16 cellular contexts compared by ENCODE assay signal in the genomic region with DNA sequence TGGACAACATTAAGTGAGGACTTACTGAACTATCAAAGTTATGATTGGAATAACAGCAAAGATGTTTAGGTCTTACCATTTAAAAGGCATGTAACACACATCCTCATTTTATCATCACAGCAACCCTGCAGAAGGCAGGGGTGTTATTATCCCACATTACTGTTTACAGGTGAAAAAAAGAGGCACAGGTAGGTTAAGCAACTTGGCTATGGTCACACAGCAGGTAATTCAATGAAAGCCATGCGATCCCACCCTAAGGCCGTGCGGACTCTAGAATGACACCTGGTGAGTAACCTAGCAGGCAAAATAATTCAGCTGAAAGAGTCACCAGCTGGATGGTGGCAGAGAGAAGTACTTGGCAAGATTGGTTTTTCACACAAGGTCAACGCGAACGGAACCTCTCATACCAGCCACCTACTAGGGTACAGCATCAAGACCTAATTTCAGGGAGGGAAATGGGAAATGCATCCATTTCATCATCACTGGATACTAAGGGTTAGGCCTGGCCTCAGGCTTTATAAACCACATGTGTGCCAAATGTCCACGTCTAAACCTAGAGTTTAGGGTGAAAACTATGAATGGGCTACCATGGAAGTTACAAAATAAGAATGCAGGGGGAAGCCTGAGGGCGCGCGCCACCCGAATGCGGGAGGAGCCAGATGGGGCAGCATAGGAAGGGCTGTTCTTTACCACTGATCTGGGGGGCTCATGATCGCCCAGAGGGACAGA.
DNase-seq lines count a peak whose midpoint lies in the region; ATAC-seq, FAIRE-seq and TF ChIP-seq lines count a peak whose summit lies in the region.
"Had no signal": no experiment of that assay in that cellular context is flagged by ENCODE, and none has a peak within 500 bp of the region (broad histone marks: within the 10 kb centered on the region; RNA-seq: fewer than 3 reads in every experiment).

No MANE protein-coding gene starts in this region.

- peak overlapping the region; percentile 74 for H3K9ac ChIP-seq in GM23248
- H3K9ac ChIP-seq in H1 (replicated peaks in 1 of 4; ENCODE audit: extremely low read depth in 1 of 4, low read depth in 3 of 4, low read length in 3 of 4): no peak overlapping the region
- H3K9ac ChIP-seq in trophoblast cell (ENCODE audit: low read length): no peak overlapping the region

- H3K27me3 Mint-ChIP-seq in activated CD8-positive, alpha-beta memory T cell treated with anti-CD3 and anti-CD28 coated beads, Interleukin-2, amount 10 ng/mL, durations not matched to agents 7 days and 5 days: no peaks in the 10 kb centered on the region
- H3K27me3 Mint-ChIP-seq: activated CD4-positive, alpha-beta T cell treated with anti-CD3 and anti-CD28 coated beads, Interleukin-2, amount 10 ng/mL, durations not matched to agents 7 days and 5 days; B cell had no signal

- no peak overlapping the region for H3K23ac ChIP-seq in H1 (ENCODE audit: insufficient read length)
- no peak overlapping the region for H3K23ac ChIP-seq in trophoblast cell (ENCODE audit: low read length)

- H3K27ac ChIP-seq in GM23248 (peak overlapping the region; percentile 97), H1 (ENCODE audit: low read depth, low read length) (no peak overlapping the region), trophoblast cell (ENCODE audit: low read depth, low read length) (peak overlapping the region; percentile 66)

- no peak for TF ChIP-seq EP300 in H1 (IDR thresholded peaks at IDR 0.05; ENCODE audit: borderline replicate concordance in 1 of 2, low read depth in 2 of 2, low read length in 2 of 2)

- H2BK12ac ChIP-seq in H1 (ENCODE audit: low read depth, low read length) (no peak overlapping the region), trophoblast cell (ENCODE audit: low read length) (no peak overlapping the region)

- no peak overlapping the region for H4K5ac ChIP-seq in H1 (ENCODE audit: insufficient read length, low read depth, low read length)

- in situ Hi-C loops in GM23248 (cut with MboI): loop anchor here (10.0 kb wide), 1 partner anchor 247 kb away; the partner anchor contains the start of gene NBL1
- in situ Hi-C loops in GM13977 (cut with MboI; ENCODE audit: low pct_unique_long_range_greater_than_20kb, low sequenced_read_pairs, unreplicated experiment): loop anchor here (25.0 kb wide), 1 partner anchor 190 kb away; a partner anchor contains a TSS

- no peak for FAIRE-seq in H1 (lab: Jason Lieb, UNC)

- H3K4me1 Mint-ChIP-seq in activated CD8-positive, alpha-beta memory T cell treated with anti-CD3 and anti-CD28 coated beads, Interleukin-2, amount 10 ng/mL, durations not matched to agents 7 days and 5 days: peaks cover 28% of the 10 kb centered on the region

- H3K4ac ChIP-seq in H1 (replicated peaks; ENCODE audit: insufficient read length, low read depth, low read length): no peak overlapping the region
- peak overlapping the region; percentile 9 for H3K4ac ChIP-seq in trophoblast cell (ENCODE audit: low read depth, low read length)

- H3K4me2 ChIP-seq in GM23248 (ENCODE audit: unreplicated experiment): peak overlapping the region; percentile 29
- no peak overlapping the region for H3K4me2 ChIP-seq in H1 (ENCODE audit: insufficient read depth in 1 of 2, low read depth in 2 of 2, low read length in 2 of 2)
- H3K4me2 ChIP-seq in trophoblast cell (ENCODE audit: low read length): no peak overlapping the region

- no peak for TF ChIP-seq RAD21 in H1 (IDR thresholded peaks at IDR 0.05 in 1 of 2, conservative IDR thresholded peaks at IDR 0.05 in 1 of 2; ENCODE audit: low read depth in 2 of 2, low read length in 2 of 2)

- H3K27me3 ChIP-seq in GM23248 (replicated peaks; ENCODE audit: insufficient read depth): no peaks in the 10 kb centered on the region
- no peaks in the 10 kb centered on the region for H3K27me3 ChIP-seq in H1 (replicated peaks in 1 of 4; ENCODE audit: control insufficient read depth in 3 of 4, extremely low read depth in 1 of 4, insufficient read depth in 3 of 4, low read length in 3 of 4)
- no peaks in the 10 kb centered on the region for H3K27me3 ChIP-seq in trophoblast cell (ENCODE audit: insufficient read depth, low read length)
- H3K27me3 ChIP-seq: MG63 had no signal

- H3K79me1 ChIP-seq in H1 (ENCODE audit: low read depth, low read length): peaks cover 26% of the 10 kb centered on the region; the same call in 1 of the 2 replicates
- peaks cover 6% of the 10 kb centered on the region for H3K79me1 ChIP-seq in trophoblast cell (ENCODE audit: low read length)

- no peak overlapping the region for H4K12ac ChIP-seq in trophoblast cell (ENCODE audit: low read depth, low read length)

- H3K4me1 ChIP-seq in GM23248 (ENCODE audit: insufficient read depth) (peaks cover 67% of the 10 kb centered on the region), H1 (replicated peaks in 1 of 4; ENCODE audit: control insufficient read depth in 3 of 4, insufficient read depth in 4 of 4, low read length in 3 of 4) (peaks cover 16 to 25% (median 23%) of the 10 kb centered on the region in 4 experiments), trophoblast cell (ENCODE audit: control insufficient read depth in 1 of 2, insufficient read depth in 2 of 2, low read length in 2 of 2) (peaks cover 44 to 49% of the 10 kb centered on the region in 2 experiments)

- no peak overlapping the region for H3K27ac Mint-ChIP-seq in activated CD8-positive, alpha-beta memory T cell treated with anti-CD3 and anti-CD28 coated beads, Interleukin-2, amount 10 ng/mL, durations not matched to agents 7 days and 5 days
- H3K27ac Mint-ChIP-seq: activated CD4-positive, alpha-beta T cell treated with anti-CD3 and anti-CD28 coated beads, Interleukin-2, amount 10 ng/mL, durations not matched to agents 7 days and 5 days; B cell had no signal

- H2BK15ac ChIP-seq in H1 (ENCODE audit: low read length): no peak overlapping the region

- no peak overlapping the region for H2AK5ac ChIP-seq in H1 (ENCODE audit: low read depth, low read length)
- H2AK5ac ChIP-seq in trophoblast cell (ENCODE audit: low read length): no peak overlapping the region

- H3K14ac ChIP-seq in H1 (ENCODE audit: insufficient read length) (no peak overlapping the region), trophoblast cell (ENCODE audit: low read length) (no peak overlapping the region)

- TF ChIP-seq POLR2A in H1 (IDR thresholded peaks at IDR 0.05; ENCODE audit: control extremely low read depth in 1 of 2, low read depth in 2 of 2, low read length in 2 of 2): no peak

- H3K4me3 Mint-ChIP-seq in activated CD8-positive, alpha-beta memory T cell treated with anti-CD3 and anti-CD28 coated beads, Interleukin-2, amount 10 ng/mL, durations not matched to agents 7 days and 5 days: no peak overlapping the region
- H3K4me3 Mint-ChIP-seq: activated CD4-positive, alpha-beta T cell treated with anti-CD3 and anti-CD28 coated beads, Interleukin-2, amount 10 ng/mL, durations not matched to agents 7 days and 5 days; B cell; nephron had no signal

- peak; percentile 11 for DNase-seq in CD1c-positive myeloid dendritic cell (ENCODE audit: extremely low spot score)
- peak; percentile 38 for DNase-seq in GM23248
- no peak for DNase-seq in H1 (ENCODE audit: low read depth in 1 of 2, low spot score in 2 of 2)
- no peak for DNase-seq in trophoblast cell
- no peak for DNase-seq in GM13977 (ENCODE audit: low spot score)
- no peak for DNase-seq in NCI-H2081 (lab: John Stamatoyannopoulos, UW)
- DNase-seq in NCI-H2196 (lab: John Stamatoyannopoulos, UW; ENCODE audit: unreplicated experiment): no peak
- no peak for DNase-seq in activated CD8-positive, alpha-beta memory T cell treated with anti-CD3 and anti-CD28 coated beads, Interleukin-2, amount 10 ng/mL, durations not matched to agents 7 days and 5 days
- DNase-seq: activated CD4-positive, alpha-beta T cell treated with anti-CD3 and anti-CD28 coated beads, Interleukin-2, amount 10 ng/mL, durations not matched to agents 7 days and 5 days; activated T-cell treated with anti-CD3 and anti-CD28 coated beads, Interleukin-2, amount 50 U/mL, for 72 hours; MG63; NCI-H187; NCI-H510A treated with DMSO at 0.1 percent for 48 hours had no signal

- no peak overlapping the region for H3K18ac ChIP-seq in H1 (ENCODE audit: extremely low read depth, low read length)
- peak overlapping the region; percentile 0 for H3K18ac ChIP-seq in trophoblast cell (ENCODE audit: low read length)

- no peak overlapping the region for H3K56ac ChIP-seq in H1 (replicated peaks; ENCODE audit: insufficient read length, low read depth, low read length)

- no peak overlapping the region for H2AFZ ChIP-seq in GM23248
- H2AFZ ChIP-seq in H1 (ENCODE audit: low read length): no peak overlapping the region
- H2AFZ ChIP-seq in trophoblast cell (ENCODE audit: insufficient read depth, low read length, poor library complexity): no peak overlapping the region

- H3K36me3 Mint-ChIP-seq in activated CD8-positive, alpha-beta memory T cell treated with anti-CD3 and anti-CD28 coated beads, Interleukin-2, amount 10 ng/mL, durations not matched to agents 7 days and 5 days: peaks cover 15% of the 10 kb centered on the region

- no peak for TF ChIP-seq CTCF in H1 (IDR thresholded peaks at IDR 0.05; ENCODE audit: control extremely low read depth in 1 of 3, insufficient read depth in 1 of 3, low read depth in 1 of 3, low read length in 3 of 3)
- no peak for TF ChIP-seq CTCF in GM13977 (IDR thresholded peaks at IDR 0.05; ENCODE audit: extremely low read depth, insufficient read depth, missing control alignments)

- POLR2A ChIA-PET in H1 (lab: Charles Lee; ENCODE audit: partially characterized antibody): no interaction called here

- no peak overlapping the region for H2BK20ac ChIP-seq in H1 (ENCODE audit: low read length)

- no peak for ATAC-seq in activated CD8-positive, alpha-beta memory T cell treated with anti-CD3 and anti-CD28 coated beads, Interleukin-2, amount 10 ng/mL, durations not matched to agents 7 days and 5 days

- H3K9me3 Mint-ChIP-seq in activated CD8-positive, alpha-beta memory T cell treated with anti-CD3 and anti-CD28 coated beads, Interleukin-2, amount 10 ng/mL, durations not matched to agents 7 days and 5 days (ENCODE audit: low read depth): no peaks in the 10 kb centered on the region
- H3K9me3 Mint-ChIP-seq: activated CD4-positive, alpha-beta T cell treated with anti-CD3 and anti-CD28 coated beads, Interleukin-2, amount 10 ng/mL, durations not matched to agents 7 days and 5 days; activated T-cell treated with anti-CD3 and anti-CD28 coated beads, Interleukin-2, amount 50 U/mL, for 72 hours; nephron had no signal

- H3K9me3 ChIP-seq in GM23248 (ENCODE audit: low read depth) (no peaks in the 10 kb centered on the region), H1 (ENCODE audit: insufficient read depth in 2 of 2, low read depth in 1 of 2, low read length in 1 of 2) (no peaks in the 10 kb centered on the region), trophoblast cell (ENCODE audit: insufficient read depth, low read depth, low read length) (no peaks in the 10 kb centered on the region)
- H3K9me3 ChIP-seq: MG63 had no signal

- H3K79me2 ChIP-seq in GM23248 (ENCODE audit: insufficient read depth) (peaks cover 92% of the 10 kb centered on the region), H1 (ENCODE audit: control insufficient read depth in 1 of 2, insufficient read depth in 2 of 2, low read length in 2 of 2) (peaks cover 0 to 88% of the 10 kb centered on the region in 2 experiments; a peak in 2 of 4 replicates), trophoblast cell (ENCODE audit: control insufficient read depth, insufficient read depth, low read length, poor library complexity) (peaks cover 7% of the 10 kb centered on the region)

- H4K91ac ChIP-seq in H1 (replicated peaks; ENCODE audit: insufficient read length, low read length) (no peak overlapping the region), trophoblast cell (ENCODE audit: low read depth, low read length) (peak overlapping the region; percentile 17)

- no peaks in the 10 kb centered on the region for H4K20me1 ChIP-seq in GM23248 (ENCODE audit: insufficient read depth)
- H4K20me1 ChIP-seq in H1 (replicated peaks in 1 of 2; ENCODE audit: control insufficient read depth in 1 of 2, insufficient read depth in 2 of 2, low read length in 2 of 2): peaks cover 13 to 21% of the 10 kb centered on the region in 2 experiments

- H2BK120ac ChIP-seq in H1 (replicated peaks; ENCODE audit: low read depth, low read length) (no peak overlapping the region), trophoblast cell (ENCODE audit: insufficient read depth, low read length, poor library complexity) (no peak overlapping the region)

- H3K23me2 ChIP-seq in H1 (ENCODE audit: low read depth, low read length): no peaks in the 10 kb centered on the region

- H4K8ac ChIP-seq in H1 (ENCODE audit: extremely low read depth, insufficient read depth, low read length): no peak overlapping the region
- H4K8ac ChIP-seq in trophoblast cell (ENCODE audit: low read depth, low read length): no peak overlapping the region

- WGBS in GM23248 (ENCODE audit: low coverage in 1 of 2, low lambda C conversion rate in 2 of 2, missing lambda C conversion rate in 2 of 2), 2 experiments: 91% methylated on average over 13 of the region's 13 CpGs
- 90% methylated on average over 13 of the region's 13 CpGs; no CpG with 5 or more reads in 1 of the 2 experiments for WGBS in H1 (ENCODE audit: extremely low coverage in 1 of 2, insufficient coverage in 1 of 2, insufficient read length in 1 of 2, insufficient replicate concordance in 2 of 2, low coverage in 1 of 2, low lambda C conversion rate in 2 of 2, missing lambda C conversion rate in 1 of 2), 2 experiments
- no CpG with 5 or more reads among the region's 13 CpGs for WGBS in trophoblast cell (ENCODE audit: extremely low coverage, insufficient coverage, insufficient read length)

- H3K9me2 ChIP-seq in GM23248 (ENCODE audit: insufficient read depth): no peaks in the 10 kb centered on the region

- H3K4me3 ChIP-seq in GM23248: no peak overlapping the region
- no peak overlapping the region for H3K4me3 ChIP-seq in H1 (ENCODE audit: extremely low read depth in 1 of 4, insufficient read depth in 2 of 4, low read depth in 3 of 4, low read length in 4 of 4)
- no peak overlapping the region for H3K4me3 ChIP-seq in trophoblast cell (ENCODE audit: low read depth, low read length)
- H3K4me3 ChIP-seq: lung, MG63 had no signal

- no peaks in the 10 kb centered on the region for H3K36me3 ChIP-seq in GM23248 (ENCODE audit: low read depth)
- H3K36me3 ChIP-seq in H1 (ENCODE audit: control insufficient read depth in 2 of 4, insufficient read depth in 4 of 4, low read length in 3 of 4): no peaks in the 10 kb centered on the region
- peaks cover 0 to 3% of the 10 kb centered on the region in 2 experiments for H3K36me3 ChIP-seq in trophoblast cell (ENCODE audit: control insufficient read depth in 1 of 2, insufficient read depth in 2 of 2, low read length in 2 of 2)

- peaks cover 52% of the 10 kb centered on the region for H3F3A ChIP-seq in GM23248 (ENCODE audit: insufficient read depth)

- CTCF ChIA-PET in H1 (lab: Charles Lee; ENCODE audit: partially characterized antibody): interaction anchor here (1.7 to 3.8 kb wide), 3 partner anchors 9 to 23 kb away, joined by 5 to 21 read pairs (median 9); no protein-coding TSS in a partner anchor
- CTCF ChIA-PET in activated CD8-positive, alpha-beta memory T cell treated with anti-CD3 and anti-CD28 coated beads, Interleukin-2, amount 10 ng/mL, durations not matched to agents 7 days and 5 days (lab: Charles Lee): no interaction called here

- H2BK5ac ChIP-seq in H1 (ENCODE audit: low read depth, low read length) (no peak overlapping the region), trophoblast cell (ENCODE audit: low read depth, low read length, poor library complexity) (peak overlapping the region; percentile 22)

Comparison
In these comparisons a context has a peak if more than half of its experiments do, and no peak if none do; other contexts are left out.
1. DNase-seq: peak in CD1c-positive myeloid dendritic cell (single experiment) and GM23248 (single experiment); none in H1 (0 of 2), trophoblast cell (0 of 2), GM13977 (single experiment), NCI-H2081 (0 of 2), NCI-H2196 (single experiment) and activated CD8-positive, alpha-beta memory T cell treated with anti-CD3 and anti-CD28 coated beads, Interleukin-2, amount 10 ng/mL, durations not matched to agents 7 days and 5 days (single experiment).